In genomic region chr13:53042897-53043296, GRCh38 we compare ENCODE assay signal across 33 cellular contexts. TPM values are rescaled to one million over a fixed set of nuclear protein-coding genes. Genes with fewer than 3 reads are reported as not detected.
"Had no signal": no experiment of that assay in that cellular context is flagged by ENCODE, and none has a peak within 500 bp of the region (broad histone marks: within the 10 kb centered on the region; RNA-seq: fewer than 3 reads in every experiment).

No MANE protein-coding gene starts in this region.

- H3K4me1 Mint-ChIP-seq: activated CD4-positive, alpha-beta T cell treated with anti-CD3 and anti-CD28 coated beads, Interleukin-2, amount 10 ng/mL, durations not matched to agents 24 days and 14 days; immature natural killer cell; naive thymus-derived CD4-positive, alpha-beta T cell had no signal

- H3K27ac ChIP-seq: gastroesophageal sphincter, right lobe of liver, skin epidermis, thoracic aorta, uterus, WERI-Rb-1 had no signal

- H3K27ac Mint-ChIP-seq: activated CD4-positive, alpha-beta memory T cell treated with anti-CD3 and anti-CD28 coated beads for 36 hours; activated CD4-positive, alpha-beta T cell treated with anti-CD3 and anti-CD28 coated beads, Interleukin-2, amount 10 ng/mL, durations not matched to agents 24 days and 14 days; activated T-helper 1 cell treated with anti-CD3 and anti-CD28 coated beads, Interleukin-12 subunit alpha, Interleukin-12 subunit beta, Interleukin-2, Interleukin-4 antibody, amounts not matched to agents 30 ng/mL and 10 ng/mL and 1 ng/mL, durations not matched to agents 14 hours and 24 hours and 36 hours; immature natural killer cell; mesothelial cell of epicardium; naive thymus-derived CD4-positive, alpha-beta T cell; T-helper 1 cell treated with Interleukin-12 subunit alpha and Interleukin-12 subunit beta and Interleukin-4 antibody, amounts not matched to agents 30 μg/mL and 1 μg/mL, for 36 hours; type B pancreatic cell had no signal

- H3K27me3 Mint-ChIP-seq: activated CD4-positive, alpha-beta memory T cell treated with anti-CD3 and anti-CD28 coated beads for 36 hours; activated CD4-positive, alpha-beta T cell treated with anti-CD3 and anti-CD28 coated beads, Interleukin-2, amount 10 ng/mL, durations not matched to agents 24 days and 14 days had no signal

- H3K4me1 ChIP-seq: colonic mucosa, right lobe of liver, uterus had no signal

- H3K9me3 ChIP-seq: colonic mucosa, gastroesophageal sphincter, right lobe of liver, thoracic aorta, uterus had no signal

- H3K4me3 ChIP-seq: colonic mucosa, gastroesophageal sphincter, right lobe of liver, skin epidermis, thoracic aorta, uterus had no signal

- H3K9me3 Mint-ChIP-seq: activated CD4-positive, alpha-beta memory T cell treated with anti-CD3 and anti-CD28 coated beads for 36 hours; activated CD4-positive, alpha-beta T cell treated with anti-CD3 and anti-CD28 coated beads, Interleukin-2, amount 10 ng/mL, durations not matched to agents 24 days and 14 days; activated T-helper 1 cell treated with anti-CD3 and anti-CD28 coated beads, Interleukin-12 subunit alpha, Interleukin-12 subunit beta, Interleukin-2, Interleukin-4 antibody, amounts not matched to agents 30 ng/mL and 10 ng/mL and 1 ng/mL, durations not matched to agents 14 hours and 24 hours and 36 hours; mesothelial cell of epicardium; T-helper 1 cell treated with Interleukin-12 subunit alpha and Interleukin-12 subunit beta and Interleukin-4 antibody, amounts not matched to agents 30 μg/mL and 1 μg/mL, for 36 hours; type B pancreatic cell had no signal

- FAIRE-seq: bronchial epithelial cell, TTC549 had no signal

- H3K36me3 ChIP-seq: colonic mucosa, gastroesophageal sphincter, right lobe of liver, thoracic aorta, uterus, WERI-Rb-1 had no signal

- H3K4me3 Mint-ChIP-seq: activated CD4-positive, alpha-beta memory T cell treated with anti-CD3 and anti-CD28 coated beads for 36 hours; activated CD4-positive, alpha-beta T cell treated with anti-CD3 and anti-CD28 coated beads, Interleukin-2, amount 10 ng/mL, durations not matched to agents 24 days and 14 days; activated T-helper 1 cell treated with anti-CD3 and anti-CD28 coated beads, Interleukin-12 subunit alpha, Interleukin-12 subunit beta, Interleukin-2, Interleukin-4 antibody, amounts not matched to agents 30 ng/mL and 10 ng/mL and 1 ng/mL, durations not matched to agents 14 hours and 24 hours and 36 hours; immature natural killer cell; mesothelial cell of epicardium; naive thymus-derived CD4-positive, alpha-beta T cell; T-helper 1 cell treated with Interleukin-12 subunit alpha and Interleukin-12 subunit beta and Interleukin-4 antibody, amounts not matched to agents 30 μg/mL and 1 μg/mL, for 36 hours; type B pancreatic cell had no signal

- DNase-seq: activated CD4-positive, alpha-beta memory T cell treated with anti-CD3 and anti-CD28 coated beads for 36 hours; activated CD4-positive, alpha-beta T cell treated with anti-CD3 and anti-CD28 coated beads, Interleukin-2, amount 10 ng/mL, durations not matched to agents 24 days and 14 days; activated CD8-positive, alpha-beta memory T cell treated with anti-CD3 and anti-CD28 coated beads, Interleukin-2, amount 50 U/mL, for 4 hours; activated gamma-delta T cell treated with Interleukin-2 at 50 U/mL for 16 hours; activated naive CD4-positive, alpha-beta T cell treated with anti-CD3 and anti-CD28 coated beads, Interleukin-2, amount 50 U/mL, for 16 hours; activated T-cell treated with anti-CD3 and anti-CD28 coated beads, Interleukin-2, amount 50 U/mL, for 1 hour; colonic mucosa; effector memory CD4-positive, alpha-beta T cell; hypothalamus; immature natural killer cell; naive thymus-derived CD4-positive, alpha-beta T cell; posterior cingulate gyrus; right lobe of liver; stimulated activated CD4-positive, alpha-beta T cell treated with anti-CD3 and anti-CD28 coated beads, Interleukin-12 subunit alpha, Interleukin-12 subunit beta, amount 100 ng/mL, for 4 hours; stimulated activated CD4-positive, alpha-beta T cell treated with anti-CD3 and anti-CD28 coated beads, Interleukin-4, amount 100 ng/mL, for 1 hour; stimulated activated naive CD8-positive, alpha-beta T cell treated with anti-CD3 and anti-CD28 coated beads, Interleukin-15, Interleukin-2, amounts not matched to agents 100 U/mL and 50 U/mL, for 24 hours; SW 1271; T-helper 9 cell; uterus; WERI-Rb-1 had no signal

- H3K36me3 Mint-ChIP-seq: activated CD4-positive, alpha-beta memory T cell treated with anti-CD3 and anti-CD28 coated beads for 36 hours; immature natural killer cell; mesothelial cell of epicardium; naive thymus-derived CD4-positive, alpha-beta T cell; type B pancreatic cell had no signal

- ATAC-seq: activated CD4-positive, CD25-positive, alpha-beta regulatory T cell treated with anti-CD3 and anti-CD28 coated beads, Interleukin-2, amount 50 U/mL, for 24 hours; gastroesophageal sphincter; naive thymus-derived CD4-positive, alpha-beta T cell; right lobe of liver; stimulated activated naive CD8-positive, alpha-beta T cell treated with anti-CD3 and anti-CD28 coated beads, Interleukin-15, Interleukin-2, amounts not matched to agents 100 U/mL and 50 U/mL, for 24 hours had no signal

- H3K27me3 ChIP-seq: colonic mucosa, gastroesophageal sphincter, right lobe of liver, uterus had no signal

RNA-seq across cellular contexts. Expression of gene OLFM4, which starts 14.3 kb away (rescaled TPM):
- total RNA-seq: activated CD4-positive, alpha-beta memory T cell treated with anti-CD3 and anti-CD28 coated beads for 36 hours; activated CD4-positive, alpha-beta T cell treated with anti-CD3 and anti-CD28 coated beads, Interleukin-2, amount 10 ng/mL, durations not matched to agents 24 days and 14 days; activated CD8-positive, alpha-beta memory T cell treated with anti-CD3 and anti-CD28 coated beads for 36 hours; activated T-helper 1 cell treated with anti-CD3 and anti-CD28 coated beads, Interleukin-12 subunit alpha, Interleukin-12 subunit beta, Interleukin-2, Interleukin-4 antibody, amounts not matched to agents 30 ng/mL and 10 ng/mL and 1 ng/mL, durations not matched to agents 14 hours and 24 hours and 36 hours; bronchial epithelial cell; epithelial cell of proximal tubule; fibroblast of lung; mesothelial cell of epicardium; naive thymus-derived CD4-positive, alpha-beta T cell had no signal
- polyA plus RNA-seq: fibroblast of lung; immature natural killer cell; naive thymus-derived CD4-positive, alpha-beta T cell had no signal
